ENCODE assay signal across 11 cellular contexts in genomic region chr5:132656774-132657355, GRCh38. TPM values are rescaled to one million over a fixed set of nuclear protein-coding genes. Genes with fewer than 3 reads are reported as not detected.
DNase-seq lines count a peak whose midpoint lies in the region; ATAC-seq and TF ChIP-seq lines count a peak whose summit lies in the region.
"Had no signal": no experiment of that assay in that cellular context is flagged by ENCODE, and none has a peak within 500 bp of the region (broad histone marks: within the 10 kb centered on the region; RNA-seq: fewer than 3 reads in every experiment).

No MANE protein-coding gene starts in this region.

- in situ Hi-C loops in astrocyte of the cerebellum (cut with HindIII; ENCODE audit: low sequenced_read_pairs): no loop called here

- CTCF ChIA-PET in activated naive CD4-positive, alpha-beta T cell treated with anti-CD3 and anti-CD28 coated beads, Interleukin-2, amount 10 ng/mL, durations not matched to agents 7 days and 5 days (lab: Charles Lee): no interaction called here

- H3K4me3 ChIP-seq in astrocyte of the cerebellum (ENCODE audit: low read depth, low read length): peak overlapping the region; percentile 40

- TF ChIP-seq CTCF in astrocyte of the cerebellum (IDR thresholded peaks at IDR 0.05; ENCODE audit: low read depth, low read length, missing control alignments): no peak
- TF ChIP-seq CTCF in natural killer cell (IDR thresholded peaks at IDR 0.05): no peak
- no peak for TF ChIP-seq CTCF in type B pancreatic cell (conservative IDR thresholded peaks at IDR 0.05)

- no peak overlapping the region for H3K4me3 Mint-ChIP-seq in activated naive CD4-positive, alpha-beta T cell treated with anti-CD3 and anti-CD28 coated beads, Interleukin-2, amount 10 ng/mL, durations not matched to agents 7 days and 5 days
- H3K4me3 Mint-ChIP-seq in natural killer cell (peak overlapping the region; percentile 9), type B pancreatic cell (peak overlapping the region; percentile 36)

- H3K9me3 Mint-ChIP-seq in activated naive CD4-positive, alpha-beta T cell treated with anti-CD3 and anti-CD28 coated beads, Interleukin-2, amount 50 U/mL, for 72 hours: peaks cover 2 to 3% of the 10 kb centered on the region in 2 donors
- H3K9me3 Mint-ChIP-seq in activated naive CD4-positive, alpha-beta T cell treated with anti-CD3 and anti-CD28 coated beads, Interleukin-2, amount 10 ng/mL, durations not matched to agents 7 days and 5 days: no peaks in the 10 kb centered on the region
- H3K9me3 Mint-ChIP-seq in natural killer cell (no peaks in the 10 kb centered on the region), type B pancreatic cell (no peaks in the 10 kb centered on the region)

- DNase-seq in activated naive CD4-positive, alpha-beta T cell treated with anti-CD3 and anti-CD28 coated beads, Interleukin-2, amount 50 U/mL, for 72 hours (ENCODE audit: low spot score in 2 of 2): no peak
- no peak for DNase-seq in activated naive CD4-positive, alpha-beta T cell treated with anti-CD3 and anti-CD28 coated beads, Interleukin-2, amount 10 ng/mL, durations not matched to agents 7 days and 5 days
- DNase-seq in astrocyte of the cerebellum (ENCODE audit: low read depth) (no peak), natural killer cell (no peak), type B pancreatic cell (ENCODE audit: extremely low spot score, unreplicated experiment) (peak; percentile 64), iPS-NIHi7 (ENCODE audit: extremely low spot score) (no peak), NCI-H748 (lab: John Stamatoyannopoulos, UW; ENCODE audit: unreplicated experiment) (no peak)
- DNase-seq: AML-193, heart left ventricle, ovary had no signal

- H3K4me1 Mint-ChIP-seq in activated naive CD4-positive, alpha-beta T cell treated with anti-CD3 and anti-CD28 coated beads, Interleukin-2, amount 10 ng/mL, durations not matched to agents 7 days and 5 days: peaks cover 13% of the 10 kb centered on the region
- peaks cover 0 to 7% of the 10 kb centered on the region in 2 donors for H3K4me1 Mint-ChIP-seq in natural killer cell
- H3K4me1 Mint-ChIP-seq in type B pancreatic cell (ENCODE audit: unreplicated experiment): peaks cover 4% of the 10 kb centered on the region

- peaks cover 64% of the 10 kb centered on the region for H3K27me3 Mint-ChIP-seq in activated naive CD4-positive, alpha-beta T cell treated with anti-CD3 and anti-CD28 coated beads, Interleukin-2, amount 10 ng/mL, durations not matched to agents 7 days and 5 days
- H3K27me3 Mint-ChIP-seq in natural killer cell (ENCODE audit: low read depth in 2 of 2): peaks cover 27 to 41% of the 10 kb centered on the region in 2 donors
- peaks cover 46% of the 10 kb centered on the region for H3K27me3 Mint-ChIP-seq in type B pancreatic cell

- peaks cover 0 to 4% of the 10 kb centered on the region in 2 donors for H3K36me3 Mint-ChIP-seq in activated naive CD4-positive, alpha-beta T cell treated with anti-CD3 and anti-CD28 coated beads, Interleukin-2, amount 50 U/mL, for 72 hours
- H3K36me3 Mint-ChIP-seq in activated naive CD4-positive, alpha-beta T cell treated with anti-CD3 and anti-CD28 coated beads, Interleukin-2, amount 10 ng/mL, durations not matched to agents 7 days and 5 days: no peaks in the 10 kb centered on the region
- H3K36me3 Mint-ChIP-seq in natural killer cell (no peaks in the 10 kb centered on the region), type B pancreatic cell (no peaks in the 10 kb centered on the region)

- intact Hi-C loops in natural killer cell (cut with micrococcal nuclease): no loop called here

- peak; percentile 19 to 26 for ATAC-seq in activated naive CD4-positive, alpha-beta T cell treated with anti-CD3 and anti-CD28 coated beads, Interleukin-2, amount 50 U/mL, for 72 hours
- ATAC-seq in natural killer cell (peak in 1 of 3 donors; percentile 29), HG03378 (IDR thresholded peaks at IDR 0.05; ENCODE audit: unreplicated experiment) (no peak)

- H3K27ac Mint-ChIP-seq in activated naive CD4-positive, alpha-beta T cell treated with anti-CD3 and anti-CD28 coated beads, Interleukin-2, amount 50 U/mL, for 72 hours: no peak overlapping the region
- no peak overlapping the region for H3K27ac Mint-ChIP-seq in activated naive CD4-positive, alpha-beta T cell treated with anti-CD3 and anti-CD28 coated beads, Interleukin-2, amount 10 ng/mL, durations not matched to agents 7 days and 5 days
- H3K27ac Mint-ChIP-seq in natural killer cell: no peak overlapping the region
- H3K27ac Mint-ChIP-seq in type B pancreatic cell: no peak overlapping the region

RNA-seq across cellular contexts. Expression of gene IL13, which starts 1.1 kb away (rescaled TPM):
- total RNA-seq in activated naive CD4-positive, alpha-beta T cell treated with anti-CD3 and anti-CD28 coated beads, Interleukin-2, amount 50 U/mL, for 72 hours: under 1 TPM; 0.72 to 0.98 TPM
- 1 to 10 TPM in 1 of 3 donors, under 1 TPM in 1, not detected in 1; 0.80 to 1.4 TPM for total RNA-seq in natural killer cell
- not detected in 2 replicates for total RNA-seq in type B pancreatic cell (ENCODE audit: low replicate concordance)
- total RNA-seq: ovary had no signal

RNA-seq across cellular contexts. Expression of gene IL4, which starts 16.9 kb away (rescaled TPM):
- total RNA-seq in activated naive CD4-positive, alpha-beta T cell treated with anti-CD3 and anti-CD28 coated beads, Interleukin-2, amount 50 U/mL, for 72 hours: not detected
- total RNA-seq in natural killer cell (1 to 10 TPM in 1 of 3 donors, not detected in 2; 8.1 TPM), type B pancreatic cell (ENCODE audit: low replicate concordance) (not detected in 2 replicates)
- total RNA-seq: heart left ventricle, ovary had no signal
